Comparison of ENCODE assay signal across 1 cellular context in the genomic region with DNA sequence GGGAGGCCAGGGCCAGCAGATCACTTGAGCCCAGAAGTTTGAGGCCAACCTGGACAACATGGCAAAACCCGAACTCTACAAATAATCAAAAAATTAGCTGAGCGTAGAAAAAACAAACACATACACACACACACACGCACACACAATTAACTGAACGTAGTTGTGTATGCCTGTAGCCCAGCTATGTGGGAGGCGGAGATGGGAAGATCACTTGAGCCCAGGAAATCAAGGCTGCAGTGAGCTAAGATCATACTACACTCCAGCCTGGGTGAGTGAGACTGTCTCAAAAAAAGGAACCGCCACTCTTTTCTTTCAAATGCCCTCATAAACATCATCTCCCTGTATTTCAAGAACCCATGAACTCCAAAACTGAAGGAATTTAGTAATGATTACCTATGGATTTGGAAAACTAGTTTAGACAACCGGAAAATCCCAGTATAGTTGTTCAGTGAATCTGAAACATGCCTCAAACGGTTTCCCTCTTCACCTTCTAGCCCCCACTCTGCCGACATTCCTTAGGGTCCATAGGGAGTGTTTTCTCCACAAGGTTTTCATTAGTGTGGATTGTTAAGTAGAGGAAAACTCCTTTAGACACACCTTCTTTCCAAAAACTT.
TF ChIP-seq lines count a peak whose summit lies in the region.

No MANE protein-coding gene starts in this region.

TF ChIP-seq in HepG2, 621 proteins besides CTCF, POLR2A, EP300 and RAD21 (continued from another document and continues in another):
- TF ChIP-seq ZNF142 (CRISPR knock-in tag; IDR thresholded peaks at IDR 0.05) (no peak), ARNT2 (CRISPR knock-in tag; IDR thresholded peaks at IDR 0.05; ENCODE audit: low read depth) (no peak; the same call in 1 of the 2 replicates), SOX13 (IDR thresholded peaks at IDR 0.05) (peak; percentile 40; the same call in 1 of the 2 replicates), SOX13 (CRISPR knock-in tag; conservative IDR thresholded peaks at IDR 0.05 in 1 of 2, IDR thresholded peaks at IDR 0.05 in 1 of 2) (peak in 1 of 2 experiments; percentile 18; a peak in 1 of 4 replicates), ZKSCAN5 (CRISPR knock-in tag; IDR thresholded peaks at IDR 0.05) (no peak), RARA (CRISPR knock-in tag; IDR thresholded peaks at IDR 0.05) (no peak), ZNF350 (CRISPR knock-in tag; IDR thresholded peaks at IDR 0.05; ENCODE audit: borderline replicate concordance, low read depth) (no peak), ZBTB8A (CRISPR knock-in tag; IDR thresholded peaks at IDR 0.05; ENCODE audit: borderline replicate concordance, low read depth) (no peak), MLLT10 (CRISPR knock-in tag; IDR thresholded peaks at IDR 0.05) (no peak), AFF4 (CRISPR knock-in tag; IDR thresholded peaks at IDR 0.05) (peak; percentile 89), KLF15 (CRISPR knock-in tag; IDR thresholded peaks at IDR 0.05; ENCODE audit: borderline replicate concordance) (no peak), ZNF362 (CRISPR knock-in tag; IDR thresholded peaks at IDR 0.05; ENCODE audit: borderline replicate concordance) (no peak), TCF7 (IDR thresholded peaks at IDR 0.05; ENCODE audit: low read depth) (no peak), ZNF879 (CRISPR knock-in tag; IDR thresholded peaks at IDR 0.05) (no peak), BCL6 (CRISPR knock-in tag; IDR thresholded peaks at IDR 0.05) (no peak), ERF (CRISPR knock-in tag; IDR thresholded peaks at IDR 0.05) (0 out of 2 replicates have a peak, but pooled peaks have one; percentile 9), NCOR1 (IDR thresholded peaks at IDR 0.05; ENCODE audit: borderline replicate concordance, low read length) (no peak), NRL (CRISPR knock-in tag; IDR thresholded peaks at IDR 0.05; ENCODE audit: borderline replicate concordance) (no peak), SPEN (CRISPR knock-in tag; IDR thresholded peaks at IDR 0.05; ENCODE audit: low read depth) (no peak), MIXL1 (CRISPR knock-in tag; IDR thresholded peaks at IDR 0.05) (no peak), ZNF839 (CRISPR knock-in tag; IDR thresholded peaks at IDR 0.05; ENCODE audit: borderline replicate concordance) (no peak), ZNF354B (CRISPR knock-in tag; IDR thresholded peaks at IDR 0.05) (no peak), SRSF4 (IDR thresholded peaks at IDR 0.05; ENCODE audit: low read depth, low read length, poor library complexity, severe bottlenecking) (no peak), SMAD3 (CRISPR knock-in tag; IDR thresholded peaks at IDR 0.05) (no peak), ZNF629 (CRISPR knock-in tag; conservative IDR thresholded peaks at IDR 0.05) (0 out of 2 replicates have a peak, but pooled peaks have one; percentile 12)
- TF ChIP-seq, protein P1, sequence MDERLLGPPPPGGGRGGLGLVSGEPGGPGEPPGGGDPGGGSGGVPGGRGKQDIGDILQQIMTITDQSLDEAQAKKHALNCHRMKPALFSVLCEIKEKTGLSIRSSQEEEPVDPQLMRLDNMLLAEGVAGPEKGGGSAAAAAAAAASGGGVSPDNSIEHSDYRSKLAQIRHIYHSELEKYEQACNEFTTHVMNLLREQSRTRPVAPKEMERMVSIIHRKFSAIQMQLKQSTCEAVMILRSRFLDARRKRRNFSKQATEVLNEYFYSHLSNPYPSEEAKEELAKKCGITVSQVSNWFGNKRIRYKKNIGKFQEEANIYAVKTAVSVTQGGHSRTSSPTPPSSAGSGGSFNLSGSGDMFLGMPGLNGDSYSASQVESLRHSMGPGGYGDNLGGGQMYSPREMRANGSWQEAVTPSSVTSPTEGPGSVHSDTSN (CRISPR knock-in tag; IDR thresholded peaks at IDR 0.05) = no peak
- TF ChIP-seq, protein P2, sequence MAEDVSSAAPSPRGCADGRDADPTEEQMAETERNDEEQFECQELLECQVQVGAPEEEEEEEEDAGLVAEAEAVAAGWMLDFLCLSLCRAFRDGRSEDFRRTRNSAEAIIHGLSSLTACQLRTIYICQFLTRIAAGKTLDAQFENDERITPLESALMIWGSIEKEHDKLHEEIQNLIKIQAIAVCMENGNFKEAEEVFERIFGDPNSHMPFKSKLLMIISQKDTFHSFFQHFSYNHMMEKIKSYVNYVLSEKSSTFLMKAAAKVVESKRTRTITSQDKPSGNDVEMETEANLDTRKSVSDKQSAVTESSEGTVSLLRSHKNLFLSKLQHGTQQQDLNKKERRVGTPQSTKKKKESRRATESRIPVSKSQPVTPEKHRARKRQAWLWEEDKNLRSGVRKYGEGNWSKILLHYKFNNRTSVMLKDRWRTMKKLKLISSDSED (CRISPR knock-in tag; IDR thresholded peaks at IDR 0.05) = no peak
- TF ChIP-seq, protein P3, sequence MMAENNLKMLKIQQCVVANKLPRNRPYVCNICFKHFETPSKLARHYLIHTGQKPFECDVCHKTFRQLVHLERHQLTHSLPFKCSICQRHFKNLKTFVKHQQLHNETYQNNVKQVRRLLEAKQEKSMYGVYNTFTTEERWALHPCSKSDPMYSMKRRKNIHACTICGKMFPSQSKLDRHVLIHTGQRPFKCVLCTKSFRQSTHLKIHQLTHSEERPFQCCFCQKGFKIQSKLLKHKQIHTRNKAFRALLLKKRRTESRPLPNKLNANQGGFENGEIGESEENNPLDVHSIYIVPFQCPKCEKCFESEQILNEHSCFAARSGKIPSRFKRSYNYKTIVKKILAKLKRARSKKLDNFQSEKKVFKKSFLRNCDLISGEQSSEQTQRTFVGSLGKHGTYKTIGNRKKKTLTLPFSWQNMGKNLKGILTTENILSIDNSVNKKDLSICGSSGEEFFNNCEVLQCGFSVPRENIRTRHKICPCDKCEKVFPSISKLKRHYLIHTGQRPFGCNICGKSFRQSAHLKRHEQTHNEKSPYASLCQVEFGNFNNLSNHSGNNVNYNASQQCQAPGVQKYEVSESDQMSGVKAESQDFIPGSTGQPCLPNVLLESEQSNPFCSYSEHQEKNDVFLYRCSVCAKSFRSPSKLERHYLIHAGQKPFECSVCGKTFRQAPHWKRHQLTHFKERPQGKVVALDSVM (CRISPR knock-in tag; IDR thresholded peaks at IDR 0.05) = no peak
- TF ChIP-seq, protein P4, sequence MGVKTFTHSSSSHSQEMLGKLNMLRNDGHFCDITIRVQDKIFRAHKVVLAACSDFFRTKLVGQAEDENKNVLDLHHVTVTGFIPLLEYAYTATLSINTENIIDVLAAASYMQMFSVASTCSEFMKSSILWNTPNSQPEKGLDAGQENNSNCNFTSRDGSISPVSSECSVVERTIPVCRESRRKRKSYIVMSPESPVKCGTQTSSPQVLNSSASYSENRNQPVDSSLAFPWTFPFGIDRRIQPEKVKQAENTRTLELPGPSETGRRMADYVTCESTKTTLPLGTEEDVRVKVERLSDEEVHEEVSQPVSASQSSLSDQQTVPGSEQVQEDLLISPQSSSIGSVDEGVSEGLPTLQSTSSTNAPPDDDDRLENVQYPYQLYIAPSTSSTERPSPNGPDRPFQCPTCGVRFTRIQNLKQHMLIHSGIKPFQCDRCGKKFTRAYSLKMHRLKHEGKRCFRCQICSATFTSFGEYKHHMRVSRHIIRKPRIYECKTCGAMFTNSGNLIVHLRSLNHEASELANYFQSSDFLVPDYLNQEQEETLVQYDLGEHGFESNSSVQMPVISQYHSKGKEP (CRISPR knock-in tag; IDR thresholded peaks at IDR 0.05) = no peak
- TF ChIP-seq, protein P5, sequence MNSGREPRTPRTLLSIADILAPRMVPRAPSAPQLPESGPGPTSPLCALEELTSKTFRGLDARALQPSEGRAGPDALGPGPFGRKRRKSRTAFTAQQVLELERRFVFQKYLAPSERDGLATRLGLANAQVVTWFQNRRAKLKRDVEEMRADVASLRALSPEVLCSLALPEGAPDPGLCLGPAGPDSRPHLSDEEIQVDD (CRISPR knock-in tag; IDR thresholded peaks at IDR 0.05; ENCODE audit: borderline replicate concordance) = no peak
